26 cellular contexts compared by ENCODE assay signal in genomic region chr3:148932976-148933375, GRCh38.
"Had no signal": no experiment of that assay in that cellular context is flagged by ENCODE, and none has a peak within 500 bp of the region (broad histone marks: within the 10 kb centered on the region; RNA-seq: fewer than 3 reads in every experiment).

No MANE protein-coding gene starts in this region.

- H3K27ac Mint-ChIP-seq: activated B cell treated with CpG ODN at 0.5 μM for 24 hours; activated naive CD8-positive, alpha-beta T cell; activated T-cell treated with anti-CD3 and anti-CD28 coated beads, Interleukin-2, amount 50 U/mL, for 72 hours; endodermal cell; immature natural killer cell; T-helper 2 cell treated with Interferon-gamma antibody and Interleukin-4, amounts not matched to agents 5 μg/mL and 100 μg/mL, for 36 hours had no signal

- H3K9me3 ChIP-seq: pancreas, right atrium auricular region, spleen, tibial nerve had no signal

- DNase-seq: activated B cell treated with CpG ODN at 0.5 μM for 24 hours; activated effector memory CD4-positive, alpha-beta T cell treated with Interleukin-2 at 50 U/mL for 16 hours; activated naive CD4-positive, alpha-beta T cell treated with Interleukin-2 at 50 U/mL for 16 hours; activated T-cell treated with anti-CD3 and anti-CD28 coated beads for 4 hours; activated T-cell treated with anti-CD3 and anti-CD28 coated beads, Interleukin-2, amount 50 U/mL, for 72 hours; anterior cingulate cortex; endodermal cell; foreskin fibroblast; head of caudate nucleus; hippocampal formation; immature natural killer cell; kidney; left colon; mammary epithelial cell; naive B cell; pancreas; spleen; stimulated activated naive CD4-positive, alpha-beta T cell; T-helper 1 cell had no signal

- ATAC-seq: activated T-cell treated with anti-CD3 and anti-CD28 coated beads, Interleukin-2, amount 50 U/mL, for 72 hours; esophagus mucosa; left colon; pancreas had no signal

- H3K4me1 ChIP-seq: pancreas, right atrium auricular region, spleen had no signal

- H3K4me3 ChIP-seq: cardiac muscle cell, pancreas, right atrium auricular region, spleen, tibial nerve had no signal

- H3K9me3 Mint-ChIP-seq: activated B cell treated with CpG ODN at 0.5 μM for 24 hours; activated T-cell treated with anti-CD3 and anti-CD28 coated beads, Interleukin-2, amount 50 U/mL, for 72 hours; endodermal cell; immature natural killer cell; T-helper 2 cell treated with Interferon-gamma antibody and Interleukin-4, amounts not matched to agents 5 μg/mL and 100 μg/mL, for 36 hours had no signal

- H3K27me3 Mint-ChIP-seq: brain had no signal

- H3K27ac ChIP-seq: cardiac muscle cell, pancreas, right atrium auricular region, spleen, tibial nerve had no signal

- H3K4me3 Mint-ChIP-seq: activated B cell treated with CpG ODN at 0.5 μM for 24 hours; activated naive CD8-positive, alpha-beta T cell; activated T-cell treated with anti-CD3 and anti-CD28 coated beads, Interleukin-2, amount 50 U/mL, for 72 hours; brain; endodermal cell; immature natural killer cell; naive B cell; T-helper 2 cell treated with Interferon-gamma antibody and Interleukin-4, amounts not matched to agents 5 μg/mL and 100 μg/mL, for 36 hours had no signal

- H3K27me3 ChIP-seq: pancreas, right atrium auricular region, tibial nerve had no signal

- H3K36me3 Mint-ChIP-seq: activated naive CD8-positive, alpha-beta T cell; brain; immature natural killer cell; naive B cell had no signal

- H3K36me3 ChIP-seq: cardiac muscle cell, pancreas, right atrium auricular region, spleen, tibial nerve had no signal

- H3K4me1 Mint-ChIP-seq: activated B cell treated with CpG ODN at 0.5 μM for 24 hours, endodermal cell, immature natural killer cell, naive B cell had no signal
